9 cellular contexts compared by ENCODE assay signal in genomic region chr12:132886529-132887477, GRCh38. TPM values are rescaled to one million over a fixed set of nuclear protein-coding genes. Genes with fewer than 3 reads are reported as not detected.
DNase-seq lines count a peak whose midpoint lies in the region; ATAC-seq, FAIRE-seq and TF ChIP-seq lines count a peak whose summit lies in the region.
"Had no signal": no experiment of that assay in that cellular context is flagged by ENCODE, and none has a peak within 500 bp of the region (broad histone marks: within the 10 kb centered on the region; RNA-seq: fewer than 3 reads in every experiment).

No MANE protein-coding gene starts in this region.

- TF ChIP-seq RAD21 in HepG2 (CRISPR knock-in tag; IDR thresholded peaks at IDR 0.05) = no peak

- TF ChIP-seq POLR2A in HepG2 (IDR thresholded peaks at IDR 0.05; ENCODE audit: insufficient read depth in 1 of 2, low read depth in 2 of 2, low read length in 2 of 2) = no peak

- H2AFZ ChIP-seq in mammary epithelial cell (ENCODE audit: low read depth, low read length) (peak overlapping the region; percentile 80), HepG2 (ENCODE audit: low read length) (no peak overlapping the region)

- FAIRE-seq in HepG2 (lab: Jason Lieb, UNC) = no peak
- FAIRE-seq: colon had no signal

- H4K20me1 ChIP-seq in mammary epithelial cell (ENCODE audit: insufficient read depth, low read length) (no peaks in the 10 kb centered on the region), HepG2 (ENCODE audit: insufficient read depth, low read length) (no peaks in the 10 kb centered on the region)

- POLR2A ChIA-PET in HepG2 (lab: Yijun Ruan, JAX) = interaction anchor here (0.8 to 1.0 kb wide), 3 partner anchors 58 to 193 kb away, joined by 3 to 4 read pairs (median 3); partner anchors contain the start of gene GOLGA3

- ATAC-seq in HG02588 (IDR thresholded peaks at IDR 0.05; ENCODE audit: unreplicated experiment) (peak; percentile 25), HepG2 (peak; percentile 10)

- in situ Hi-C loops in mammary epithelial cell (cut with MboI; ENCODE audit: low sequenced_read_pairs in 2 of 2) = no loop called here
- in situ Hi-C loops in HepG2 (cut with HindIII; ENCODE audit: extremely low pct_ligation_motif_present, low pct_unique_long_range_greater_than_20kb) = no loop called here

- dilution Hi-C loops in mammary epithelial cell (cut with HindIII; ENCODE audit: low sequenced_read_pairs) = no loop called here

- TSS peak; percentile 54 for BruUV-seq in mammary epithelial cell (replicated peaks; lab: Mats Ljungman, UMichigan)
- no TSS peak for BruUV-seq in HepG2 (replicated peaks; lab: Mats Ljungman, UMichigan)

- H3K4me1 ChIP-seq in mammary epithelial cell (ENCODE audit: insufficient read depth, low read length) (no peaks in the 10 kb centered on the region), HepG2 (ENCODE audit: insufficient read depth, low read length) (peaks cover 17% of the 10 kb centered on the region), thymus (ENCODE audit: control insufficient read depth, insufficient read depth, low read length) (peaks cover 6% of the 10 kb centered on the region)

- no peak for TF ChIP-seq EP300 in HepG2 (IDR thresholded peaks at IDR 0.05; ENCODE audit: low read depth in 2 of 2, low read length in 2 of 2)
- TF ChIP-seq EP300 in HepG2 (CRISPR knock-in tag; IDR thresholded peaks at IDR 0.05; ENCODE audit: borderline replicate concordance) = no peak

- TF ChIP-seq CTCF in mammary epithelial cell (conservative IDR thresholded peaks at IDR 0.05 in 1 of 2, IDR thresholded peaks at IDR 0.05 in 1 of 2; ENCODE audit: extremely low read depth in 1 of 2, insufficient read depth in 1 of 2, low read depth in 1 of 2, low read length in 2 of 2) = no peak
- no peak for TF ChIP-seq CTCF in HepG2 (CRISPR knock-in tag; IDR thresholded peaks at IDR 0.05)

- peak overlapping the region; percentile 86 for H3K4me2 ChIP-seq in mammary epithelial cell (ENCODE audit: insufficient read depth, low read depth, low read length)
- peak overlapping the region; percentile 89 for H3K4me2 ChIP-seq in HepG2 (ENCODE audit: low read depth, low read length)

- H3K27me3 ChIP-seq in mammary epithelial cell (ENCODE audit: insufficient read depth, low read length) (no peaks in the 10 kb centered on the region), HepG2 (ENCODE audit: control insufficient read depth in 1 of 2, insufficient read depth in 2 of 2, low read length in 2 of 2) (no peaks in the 10 kb centered on the region; a peak in 1 of 5 replicates), thymus (ENCODE audit: control insufficient read depth, insufficient read depth) (no peaks in the 10 kb centered on the region)

- peak overlapping the region; percentile 72 to 97 (median 76) for H3K4me3 ChIP-seq in mammary epithelial cell (replicated peaks in 1 of 3; ENCODE audit: insufficient read depth in 1 of 3, low read depth in 2 of 3, low read length in 3 of 3)
- peak overlapping the region; percentile 77 to 91 (median 91) for H3K4me3 ChIP-seq in HepG2 (replicated peaks in 1 of 3; ENCODE audit: insufficient read depth in 1 of 3, low read depth in 2 of 3, low read length in 3 of 3)
- H3K4me3 ChIP-seq in thymus (ENCODE audit: low read length) = peak overlapping the region; percentile 83

- H3K36me3 ChIP-seq in mammary epithelial cell (ENCODE audit: insufficient read depth, low read length) = peaks cover 4% of the 10 kb centered on the region
- peaks cover 0 to 1% of the 10 kb centered on the region in 2 experiments; a peak in 1 of 5 replicates for H3K36me3 ChIP-seq in HepG2 (replicated peaks in 1 of 2; ENCODE audit: control insufficient read depth in 1 of 2, insufficient read depth in 2 of 2, low read length in 2 of 2)
- H3K36me3 ChIP-seq in thymus (ENCODE audit: control insufficient read depth, insufficient read depth) = peaks cover 21% of the 10 kb centered on the region

- H3K79me2 ChIP-seq in mammary epithelial cell (ENCODE audit: insufficient read depth, low read length) (peaks cover 41% of the 10 kb centered on the region), HepG2 (ENCODE audit: insufficient read depth, low read length) (peaks cover 3% of the 10 kb centered on the region)

- H3K9ac ChIP-seq in mammary epithelial cell (ENCODE audit: insufficient read depth, low read length) (no peak overlapping the region), HepG2 (ENCODE audit: insufficient read depth, low read depth, low read length) (peak overlapping the region; percentile 73)

- H3K9me3 ChIP-seq in mammary epithelial cell (replicated peaks; ENCODE audit: insufficient read depth, low read length) = peaks cover 2% of the 10 kb centered on the region
- H3K9me3 ChIP-seq in HepG2 (ENCODE audit: low read length) = peaks cover 10% of the 10 kb centered on the region; the same call in 1 of the 2 replicates
- no peaks in the 10 kb centered on the region for H3K9me3 ChIP-seq in thymus (ENCODE audit: control insufficient read depth)

- CTCF ChIA-PET in mammary epithelial cell (lab: Charles Lee; ENCODE audit: low non-redundant PET) = no interaction called here
- CTCF ChIA-PET in HepG2 (lab: Yijun Ruan, JAX; ENCODE audit: low intra/inter-chr PET ratio, low total read pairs) = no interaction called here

- intact Hi-C loops in mammary epithelial cell (cut with micrococcal nuclease) = loop anchor here (1.0 kb wide), 2 partner anchors 21 to 99 kb away; partner anchors contain the start of gene ZNF26
- intact Hi-C loops in HepG2 (cut with micrococcal nuclease; ENCODE audit: unreplicated experiment) = no loop called here

- H3K27ac ChIP-seq in mammary epithelial cell (ENCODE audit: insufficient read depth, low read depth, low read length) = no peak overlapping the region
- peak overlapping the region; percentile 54 for H3K27ac ChIP-seq in HepG2 (ENCODE audit: extremely low read length, insufficient read depth, low read length)
- H3K27ac ChIP-seq in thymus (ENCODE audit: low read depth) = peak overlapping the region; percentile 77

- DNase-seq in NCI-H82 (lab: John Stamatoyannopoulos, UW) (peak; percentile 75), NCI-H82 treated with DMSO at 0.1 percent for 48 hours (lab: John Stamatoyannopoulos, UW; ENCODE audit: unreplicated experiment) (no peak), NCI-H2227 treated with DMSO at 0.1 percent for 48 hours (lab: John Stamatoyannopoulos, UW) (peak; percentile 48), mammary epithelial cell (peak; percentile 6), HepG2 (ENCODE audit: low spot score) (peak; percentile 6), NCI-H1694 treated with DMSO at 0.1 percent for 48 hours (lab: John Stamatoyannopoulos, UW) (no peak)

- WGBS in mammary epithelial cell (ENCODE audit: low coverage, missing lambda C conversion rate) = 14% methylated on average over 26 of the region's 64 CpGs
- WGBS in HepG2 (ENCODE audit: low lambda C conversion rate) = 29% methylated on average over 24 of the region's 64 CpGs
- WGBS in thymus = 14% methylated on average over 64 of the region's 64 CpGs

RNA-seq across cellular contexts. Expression of gene CHFR, which starts 0.6 kb away (rescaled TPM):
- total RNA-seq in mammary epithelial cell = 10 to 100 TPM; 46.2 to 47.5 TPM
- polyA plus RNA-seq in mammary epithelial cell = 25.1 TPM
- polyA minus RNA-seq in mammary epithelial cell = 174 TPM
- 21.0 and 21.4 TPM in 2 replicates for total RNA-seq in HepG2 (2016; rRNA removed; fragmentation: Illumina TruSeq; extraction: Trizol)
- total RNA-seq in HepG2 (2016; cell fraction: cytosol; rRNA removed; fragmentation: Illumina TruSeq; extraction: Trizol; ENCODE audit: low read depth) = 8.1 and 8.3 TPM in 2 replicates
- total RNA-seq in HepG2 (2016; cell fraction: insoluble cytoplasmic fraction; rRNA removed; fragmentation: Illumina TruSeq; extraction: Trizol) = 14.1 and 22.8 TPM in 2 replicates
- 15.0 and 16.2 TPM in 2 replicates for total RNA-seq in HepG2 (2016; cell fraction: membrane; rRNA removed; fragmentation: Illumina TruSeq; extraction: Trizol)
- 18.6 and 23.1 TPM in 2 replicates for total RNA-seq in HepG2 (2016; cell fraction: nucleus; rRNA removed; fragmentation: Illumina TruSeq; extraction: Trizol)
- 21.1 and 21.5 TPM in 2 replicates for polyA plus RNA-seq in HepG2 (2011; rRNA removed)
- polyA plus RNA-seq in HepG2 (2011; cell fraction: cytosol; rRNA removed) = 14.8 and 16.4 TPM in 2 replicates
- 42.9 and 51.1 TPM in 2 replicates for polyA plus RNA-seq in HepG2 (2011; cell fraction: nucleus; rRNA removed)
- polyA plus RNA-seq in HepG2 (2012) = 9.6 and 11.9 TPM in 2 replicates
- polyA plus RNA-seq in HepG2 (2016; cell fraction: cytosol; fragmentation: Illumina TruSeq; extraction: Trizol; ENCODE audit: low read depth) = 5.4 and 5.7 TPM in 2 replicates
- 13.8 and 18.2 TPM in 2 replicates for polyA plus RNA-seq in HepG2 (2016; cell fraction: insoluble cytoplasmic fraction; fragmentation: Illumina TruSeq; extraction: Trizol; ENCODE audit: low read depth)
- polyA plus RNA-seq in HepG2 (2016; cell fraction: membrane; fragmentation: Illumina TruSeq; extraction: Trizol; ENCODE audit: low read depth) = 10.2 and 10.9 TPM in 2 replicates
- polyA plus RNA-seq in HepG2 (2016; cell fraction: nucleus; fragmentation: Illumina TruSeq; extraction: Trizol; ENCODE audit: insufficient read depth, low read depth) = 52.9 and 56.1 TPM in 2 replicates
- polyA minus RNA-seq in HepG2 (2011; rRNA and poly(A)+ RNA removed; ENCODE audit: low replicate concordance) = 0.14 and 58.0 TPM in 2 replicates
- polyA minus RNA-seq in HepG2 (2011; cell fraction: cytosol; rRNA and poly(A)+ RNA removed) = 10.1 and 13.7 TPM in 2 replicates
- polyA minus RNA-seq in HepG2 (2011; cell fraction: nucleus; rRNA and poly(A)+ RNA removed) = 30.5 and 38.4 TPM in 2 replicates
- 85.4 TPM for polyA plus RNA-seq in thymus

RNA-seq across cellular contexts. Expression of gene GOLGA3, which starts 58.1 kb away (rescaled TPM):
- total RNA-seq in mammary epithelial cell (10 to 100 TPM; 75.5 to 83.5 TPM), HepG2 (2016; rRNA removed; fragmentation: Illumina TruSeq; extraction: Trizol) (36.0 and 43.0 TPM in 2 replicates)
- polyA plus RNA-seq in mammary epithelial cell (17.1 TPM), HepG2 (2011; rRNA removed) (22.0 and 22.7 TPM in 2 replicates), thymus (19.5 TPM)
- 36.1 TPM for polyA minus RNA-seq in mammary epithelial cell
- total RNA-seq in HepG2 (2016; cell fraction: cytosol; rRNA removed; fragmentation: Illumina TruSeq; extraction: Trizol; ENCODE audit: low read depth) = 15.6 and 17.8 TPM in 2 replicates
- 31.7 and 41.8 TPM in 2 replicates for total RNA-seq in HepG2 (2016; cell fraction: insoluble cytoplasmic fraction; rRNA removed; fragmentation: Illumina TruSeq; extraction: Trizol)
- total RNA-seq in HepG2 (2016; cell fraction: membrane; rRNA removed; fragmentation: Illumina TruSeq; extraction: Trizol) = 26.6 and 27.1 TPM in 2 replicates
- 40.4 and 48.3 TPM in 2 replicates for total RNA-seq in HepG2 (2016; cell fraction: nucleus; rRNA removed; fragmentation: Illumina TruSeq; extraction: Trizol)
- polyA plus RNA-seq in HepG2 (2011; cell fraction: cytosol; rRNA removed) = 17.7 and 27.7 TPM in 2 replicates
- 63.9 and 77.3 TPM in 2 replicates for polyA plus RNA-seq in HepG2 (2011; cell fraction: nucleus; rRNA removed)
- polyA plus RNA-seq in HepG2 (2012) = 10.9 and 13.5 TPM in 2 replicates
- polyA plus RNA-seq in HepG2 (2016; cell fraction: cytosol; fragmentation: Illumina TruSeq; extraction: Trizol; ENCODE audit: low read depth) = 9.3 and 9.4 TPM in 2 replicates
- 14.3 and 16.9 TPM in 2 replicates for polyA plus RNA-seq in HepG2 (2016; cell fraction: insoluble cytoplasmic fraction; fragmentation: Illumina TruSeq; extraction: Trizol; ENCODE audit: low read depth)
- polyA plus RNA-seq in HepG2 (2016; cell fraction: membrane; fragmentation: Illumina TruSeq; extraction: Trizol; ENCODE audit: low read depth) = 9.7 and 12.3 TPM in 2 replicates
- 48.3 and 55.7 TPM in 2 replicates for polyA plus RNA-seq in HepG2 (2016; cell fraction: nucleus; fragmentation: Illumina TruSeq; extraction: Trizol; ENCODE audit: insufficient read depth, low read depth)
- 38.7 and 87.6 TPM in 2 replicates for polyA minus RNA-seq in HepG2 (2011; rRNA and poly(A)+ RNA removed; ENCODE audit: low replicate concordance)
- 27.6 and 33.4 TPM in 2 replicates for polyA minus RNA-seq in HepG2 (2011; cell fraction: cytosol; rRNA and poly(A)+ RNA removed)
- polyA minus RNA-seq in HepG2 (2011; cell fraction: nucleus; rRNA and poly(A)+ RNA removed) = 40.3 and 67.0 TPM in 2 replicates

Comparison
In these comparisons a context has a peak if more than half of its experiments do, and no peak if none do; other contexts are left out.
1. DNase-seq: peak in NCI-H82 (single experiment), NCI-H2227 treated with DMSO at 0.1 percent for 48 hours (single experiment), mammary epithelial cell (single experiment) and HepG2 (single experiment); none in NCI-H82 treated with DMSO at 0.1 percent for 48 hours (single experiment) and NCI-H1694 treated with DMSO at 0.1 percent for 48 hours (single experiment).
2. Peak in every context shown above with its lines, with median percentiles within 50 percentile points of each other: H3K4me3 ChIP-seq.